ENCODE assay signal across 26 cellular contexts in genomic region chr14:90504643-90505042, GRCh38.
"Had no signal": no experiment of that assay in that cellular context is flagged by ENCODE, and none has a peak within 500 bp of the region (broad histone marks: within the 10 kb centered on the region; RNA-seq: fewer than 3 reads in every experiment).

No MANE protein-coding gene starts in this region.

- H3K27ac ChIP-seq: left lung, lower lobe of right lung, sigmoid colon, transverse colon, upper lobe of right lung had no signal

- H3K36me3 ChIP-seq: left lung, lower lobe of right lung, pancreas, sigmoid colon, transverse colon, upper lobe of right lung had no signal

- DNase-seq: hippocampal formation; kidney glomerular epithelial cell; left colon; left lung; lower lobe of right lung; mammary epithelial cell; mesenchymal stem cell; naive thymus-derived CD8-positive, alpha-beta T cell; pancreas; sigmoid colon; small intestine; stimulated activated CD4-positive, alpha-beta T cell treated with anti-CD3 and anti-CD28 coated beads, Interleukin-1b, Interleukin-23, amount 100 ng/mL, for 48 hours; stimulated activated CD4-positive, alpha-beta T cell treated with anti-CD3 and anti-CD28 coated beads, Interleukin-2, amount 100 ng/mL, for 48 hours; stimulated activated CD4-positive, alpha-beta T cell treated with anti-CD3 and anti-CD28 coated beads, Interleukin-4, amount 100 ng/mL, for 4 hours; stimulated activated CD8-positive, alpha-beta memory T cell treated with anti-CD3 and anti-CD28 coated beads, Interleukin-4, amount 100 ng/mL, for 48 hours; stimulated activated naive CD4-positive, alpha-beta T cell treated with Interleukin-2 at 50 U/mL for 16 hours; stimulated activated naive CD8-positive, alpha-beta T cell treated with anti-CD3 and anti-CD28 coated beads, Interleukin-15, amount 100 ng/mL, for 72 hours; transverse colon; upper lobe of right lung had no signal

- H3K4me3 ChIP-seq: left lung, lower lobe of right lung, pancreas, sigmoid colon, transverse colon, upper lobe of right lung had no signal

- H3K4me1 ChIP-seq: lower lobe of right lung, pancreas, sigmoid colon, upper lobe of right lung had no signal

- H3K9me3 ChIP-seq: left lung, lower lobe of right lung, pancreas, sigmoid colon, transverse colon, upper lobe of right lung had no signal

- H3K9me3 Mint-ChIP-seq: naive thymus-derived CD8-positive, alpha-beta T cell; nephron; neural crest cell; stimulated activated naive CD8-positive, alpha-beta T cell treated with anti-CD3 and anti-CD28 coated beads, Interleukin-15, amount 100 ng/mL, for 72 hours had no signal

- H3K4me1 Mint-ChIP-seq: nephron, neural crest cell had no signal

- H3K27me3 Mint-ChIP-seq: progenitor cell of endocrine pancreas had no signal

- ATAC-seq: left colon; left lung; lower lobe of right lung; naive thymus-derived CD8-positive, alpha-beta T cell; pancreas; right cardiac atrium; stimulated activated memory B cell treated with anti-CD40 and anti-IgM and Interleukin-4, amounts not matched to agents 10 μg/mL and 1 μg/mL and 100 μg/mL, for 72 hours; stimulated activated naive CD8-positive, alpha-beta T cell treated with anti-CD3 and anti-CD28 coated beads, Interleukin-15, amount 100 ng/mL, for 72 hours; upper lobe of right lung had no signal

- FAIRE-seq: keratinocyte, pancreas, small intestine, urothelium cell line had no signal

- H3K27ac Mint-ChIP-seq: naive thymus-derived CD8-positive, alpha-beta T cell; nephron; progenitor cell of endocrine pancreas; stimulated activated memory B cell treated with anti-CD40 and anti-IgM and Interleukin-4, amounts not matched to agents 10 μg/mL and 1 μg/mL and 100 μg/mL, for 72 hours; stimulated activated naive CD8-positive, alpha-beta T cell treated with anti-CD3 and anti-CD28 coated beads, Interleukin-15, amount 100 ng/mL, for 72 hours had no signal

- H3K27me3 ChIP-seq: pancreas, sigmoid colon, transverse colon, upper lobe of right lung had no signal

- H3K4me3 Mint-ChIP-seq: naive thymus-derived CD8-positive, alpha-beta T cell; nephron; neural crest cell; stimulated activated memory B cell treated with anti-CD40 and anti-IgM and Interleukin-4, amounts not matched to agents 10 μg/mL and 1 μg/mL and 100 μg/mL, for 72 hours; stimulated activated naive CD8-positive, alpha-beta T cell treated with anti-CD3 and anti-CD28 coated beads, Interleukin-15, amount 100 ng/mL, for 72 hours had no signal

- H3K36me3 Mint-ChIP-seq: naive thymus-derived CD8-positive, alpha-beta T cell; stimulated activated memory B cell treated with anti-CD40 and anti-IgM and Interleukin-4, amounts not matched to agents 10 μg/mL and 1 μg/mL and 100 μg/mL, for 72 hours had no signal
